Comparison of ENCODE assay signal across 24 cellular contexts in the genomic region with DNA sequence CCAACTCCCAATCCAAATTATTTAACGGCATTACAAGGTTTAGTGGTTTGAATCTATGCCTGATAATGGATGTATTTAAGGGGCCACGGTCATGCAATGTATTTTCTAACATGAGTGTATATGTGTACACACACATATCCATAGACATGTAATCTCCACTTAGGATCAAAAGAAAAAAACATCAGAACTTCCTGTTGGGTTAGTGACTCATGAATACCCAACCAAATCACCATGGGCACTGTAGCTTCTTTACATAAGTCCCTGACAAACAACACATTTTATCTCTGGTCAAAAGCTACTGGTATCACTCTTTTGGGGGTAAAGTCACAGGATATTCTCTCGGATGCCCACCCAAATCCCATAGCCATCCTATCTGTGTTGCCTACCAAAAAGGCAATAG. TPM values are rescaled to one million over a fixed set of nuclear protein-coding genes. Genes with fewer than 3 reads are reported as not detected.
DNase-seq lines count a peak whose midpoint lies in the region; ATAC-seq and TF ChIP-seq lines count a peak whose summit lies in the region.
"Had no signal": no experiment of that assay in that cellular context is flagged by ENCODE, and none has a peak within 500 bp of the region (broad histone marks: within the 10 kb centered on the region; RNA-seq: fewer than 3 reads in every experiment).

No MANE protein-coding gene starts in this region.

- no peak overlapping the region for H3K4me3 ChIP-seq in AG10803 (ENCODE audit: low read length)
- no peak overlapping the region for H3K4me3 ChIP-seq in GM23248
- no peak overlapping the region for H3K4me3 ChIP-seq in RWPE2 (ENCODE audit: severe bottlenecking)
- H3K4me3 ChIP-seq: colonic mucosa, GM23338, left lung had no signal

- no peaks in the 10 kb centered on the region for H3K9me3 ChIP-seq in GM23248 (ENCODE audit: low read depth)
- H3K9me3 ChIP-seq in RWPE2 (ENCODE audit: severe bottlenecking): no peaks in the 10 kb centered on the region
- H3K9me3 ChIP-seq: Caco-2, colonic mucosa, left lung had no signal

- no peak overlapping the region for H2AFZ ChIP-seq in GM23248
- H2AFZ ChIP-seq: GM23338 had no signal

- H4K20me1 ChIP-seq in GM23248 (ENCODE audit: insufficient read depth): no peaks in the 10 kb centered on the region

- DNase-seq in AG10803 (ENCODE audit: low read depth): peak; percentile 23
- DNase-seq in GM23248: peak; percentile 58
- no peak for DNase-seq in RWPE2 (ENCODE audit: low spot score)
- DNase-seq in foreskin keratinocyte: peak; percentile 20 to 56
- no peak for DNase-seq in osteocyte (ENCODE audit: extremely low spot score, unreplicated experiment)
- no peak for DNase-seq in GOT3 (lab: John Stamatoyannopoulos, UW)
- DNase-seq: activated CD4-positive, alpha-beta T cell treated with anti-CD3 and anti-CD28 coated beads for 48 hours; activated CD8-positive, alpha-beta memory T cell treated with anti-CD3 and anti-CD28 coated beads, Interleukin-2, amount 50 U/mL, for 4 hours; activated gamma-delta T cell; AML-193; anterior cingulate cortex; Caco-2; colonic mucosa; foreskin melanocyte; left lung; NCI-H146; NCI-H510A; stimulated activated CD4-positive, alpha-beta T cell treated with anti-CD3 and anti-CD28 coated beads, Interleukin-4, amount 100 ng/mL, for 24 hours had no signal

- H3K36me3 ChIP-seq in GM23248 (ENCODE audit: low read depth) (no peaks in the 10 kb centered on the region), RWPE2 (ENCODE audit: low read depth) (no peaks in the 10 kb centered on the region)
- H3K36me3 ChIP-seq: colonic mucosa, left lung had no signal

- H3K27me3 ChIP-seq in GM23248 (replicated peaks; ENCODE audit: insufficient read depth) (no peaks in the 10 kb centered on the region), RWPE2 (ENCODE audit: insufficient read depth, poor library complexity, severe bottlenecking) (no peaks in the 10 kb centered on the region), foreskin keratinocyte (no peaks in the 10 kb centered on the region)
- H3K27me3 ChIP-seq: colonic mucosa, left lung had no signal

- H3K4me1 ChIP-seq in GM23248 (ENCODE audit: insufficient read depth) (peaks cover 12% of the 10 kb centered on the region), RWPE2 (ENCODE audit: insufficient read depth, poor library complexity, severe bottlenecking) (no peaks in the 10 kb centered on the region), foreskin keratinocyte (no peaks in the 10 kb centered on the region)
- H3K4me1 ChIP-seq: Caco-2, colonic mucosa, left lung had no signal

- no peak overlapping the region for H3K4me3 Mint-ChIP-seq in osteocyte (ENCODE audit: unreplicated experiment)
- H3K4me3 Mint-ChIP-seq: GM23338 had no signal

- 79 to 85% methylated on average over 3 of the region's 3 CpGs for WGBS in GM23248 (ENCODE audit: low coverage in 1 of 2, low lambda C conversion rate in 2 of 2, missing lambda C conversion rate in 2 of 2), 2 experiments

- H3K27ac ChIP-seq in GM23248 (no peak overlapping the region), RWPE2 (ENCODE audit: poor library complexity, severe bottlenecking) (no peak overlapping the region), foreskin keratinocyte (no peak overlapping the region)
- H3K27ac ChIP-seq: colonic mucosa, left lung had no signal

- TF ChIP-seq CTCF in AG10803 (conservative IDR thresholded peaks at IDR 0.05; ENCODE audit: low read length) (no peak), RWPE2 (IDR thresholded peaks at IDR 0.05; ENCODE audit: poor library complexity, severe bottlenecking) (no peak), foreskin keratinocyte (conservative IDR thresholded peaks at IDR 0.05) (no peak), osteocyte (IDR thresholded peaks at IDR 0.05) (no peak)

- H3K36me3 Mint-ChIP-seq in osteocyte (ENCODE audit: unreplicated experiment): no peaks in the 10 kb centered on the region

- H3K79me2 ChIP-seq in GM23248 (ENCODE audit: insufficient read depth): no peaks in the 10 kb centered on the region

- H3K27me3 Mint-ChIP-seq in osteocyte (ENCODE audit: unreplicated experiment): no peaks in the 10 kb centered on the region

- no peak overlapping the region for H3K9ac ChIP-seq in GM23248

- peaks cover 16% of the 10 kb centered on the region for H3K4me1 Mint-ChIP-seq in osteocyte (ENCODE audit: unreplicated experiment)

- peaks cover 8% of the 10 kb centered on the region; the same call in 1 of the 2 replicates for H3F3A ChIP-seq in GM23248 (ENCODE audit: insufficient read depth)

- H3K9me2 ChIP-seq in GM23248 (ENCODE audit: insufficient read depth): no peaks in the 10 kb centered on the region

- H3K27ac Mint-ChIP-seq in osteocyte (ENCODE audit: unreplicated experiment): no peak overlapping the region
- H3K27ac Mint-ChIP-seq: GM23338 had no signal

- H3K4me2 ChIP-seq in GM23248 (ENCODE audit: unreplicated experiment): no peak overlapping the region
- H3K4me2 ChIP-seq: GM23338 had no signal

- no peaks in the 10 kb centered on the region for H3K9me3 Mint-ChIP-seq in osteocyte (ENCODE audit: unreplicated experiment)
- H3K9me3 Mint-ChIP-seq: GM23338 had no signal

- in situ Hi-C loops in GM23248 (cut with MboI): no loop called here

- ATAC-seq in RWPE2 (ENCODE audit: low read depth): peak; percentile 56; the same call in 1 of the 3 replicates
- peak; percentile 84 for ATAC-seq in foreskin keratinocyte
- ATAC-seq in HG03097 (IDR thresholded peaks at IDR 0.05; ENCODE audit: low FRiP score, unreplicated experiment): no peak
- ATAC-seq in HG03439 (IDR thresholded peaks at IDR 0.05; ENCODE audit: unreplicated experiment): no peak
- ATAC-seq: GM23338, left lung had no signal

RNA-seq across cellular contexts. Expression of a gene that starts 36.5 kb away (rescaled TPM):
- not detected in 2 replicates for total RNA-seq in GM23248 (2014; rRNA removed; shearing (Covaris generic))
- polyA plus RNA-seq in GM23248 (2016; fragmentation: Nextera tagmentation; extraction: Ambion mirVana) (not detected in 2 replicates), foreskin keratinocyte (not detected in 2 replicates)
- total RNA-seq in foreskin keratinocyte (not detected in 2 replicates), osteocyte (not detected in 2 replicates)
- total RNA-seq: Caco-2, colonic mucosa, GM23338, left lung, osteoblast, skeletal muscle tissue, temporal lobe had no signal
- polyA plus RNA-seq: GM23338 had no signal

Comparison
In these comparisons a context has a peak if more than half of its experiments do, and no peak if none do; other contexts are left out.
1. DNase-seq: peak in AG10803 (single experiment), GM23248 (single experiment) and foreskin keratinocyte (2 of 2); none in RWPE2 (single experiment), osteocyte (single experiment) and GOT3 (single experiment).
2. ATAC-seq: peak in RWPE2 (single experiment) and foreskin keratinocyte (single experiment); none in HG03097 (single experiment) and HG03439 (single experiment).